Comparison of ENCODE assay signal across 16 cellular contexts in the genomic region with DNA sequence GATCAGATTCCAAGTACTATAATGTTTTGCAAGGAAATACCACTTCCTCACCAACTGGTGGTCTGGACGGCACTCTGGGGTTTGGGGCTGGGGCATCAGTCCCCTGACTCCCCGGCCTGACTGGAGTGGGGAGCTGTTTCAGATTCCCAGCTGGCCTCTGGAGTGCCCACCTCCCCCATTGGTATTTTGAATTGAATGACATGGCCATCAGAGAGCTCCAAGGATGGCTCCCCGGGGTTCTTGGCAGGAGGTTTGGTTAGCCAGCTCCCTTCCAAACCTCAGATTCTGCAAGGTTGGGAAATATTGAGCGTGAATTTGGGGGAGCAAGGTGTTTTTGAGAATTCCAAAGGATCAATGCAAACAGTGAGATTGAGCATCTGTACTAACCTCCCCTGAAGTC. TPM values are rescaled to one million over a fixed set of nuclear protein-coding genes. Genes with fewer than 3 reads are reported as not detected.
DNase-seq lines count a peak whose midpoint lies in the region; ATAC-seq and TF ChIP-seq lines count a peak whose summit lies in the region.
"Had no signal": no experiment of that assay in that cellular context is flagged by ENCODE, and none has a peak within 500 bp of the region (broad histone marks: within the 10 kb centered on the region; RNA-seq: fewer than 3 reads in every experiment).

No MANE protein-coding gene starts in this region.

- peaks cover 17% of the 10 kb centered on the region for H3K4me1 ChIP-seq in upper lobe of right lung

- peaks cover 21% of the 10 kb centered on the region for H3K27me3 ChIP-seq in upper lobe of right lung

- peak overlapping the region; percentile 87 for H3K4me3 Mint-ChIP-seq in chondrocyte (ENCODE audit: unreplicated experiment)
- H3K4me3 Mint-ChIP-seq in mesothelial cell of epicardium = peak overlapping the region; percentile 94

- ATAC-seq in upper lobe of right lung (no peak), Right ventricle myocardium superior (ENCODE audit: poor library complexity) (no peak)

- no peak overlapping the region for H3K27ac ChIP-seq in upper lobe of right lung

- DNase-seq in activated effector memory CD4-positive, alpha-beta T cell treated with anti-CD3 and anti-CD28 coated beads, Interleukin-2, amount 50 U/mL, for 16 hours = peak; percentile 55
- no peak for DNase-seq in activated effector memory CD4-positive, alpha-beta T cell treated with Interleukin-2 at 50 U/mL for 16 hours
- DNase-seq in chondrocyte (ENCODE audit: low spot score) (no peak), mesothelial cell of epicardium (ENCODE audit: low spot score in 2 of 2, unreplicated experiment in 2 of 2) (no peak), upper lobe of right lung (peak; percentile 30), Right ventricle myocardium superior (no peak), AG08395 (ENCODE audit: low spot score) (no peak)
- DNase-seq in stimulated activated CD4-positive, alpha-beta T cell treated with anti-CD3 and anti-CD28 coated beads, Interleukin-1b, Interleukin-23, amount 100 ng/mL, for 48 hours = no peak
- DNase-seq: activated CD8-positive, alpha-beta memory T cell treated with anti-CD3 and anti-CD28 coated beads for 24 hours; activated naive CD4-positive, alpha-beta T cell treated with Interleukin-2 at 50 U/mL for 16 hours; NCI-H1417 treated with DMSO at 0.1 percent for 48 hours; SHP77 had no signal

- H3K27ac Mint-ChIP-seq in chondrocyte (ENCODE audit: unreplicated experiment) (no peak overlapping the region), mesothelial cell of epicardium (peak overlapping the region; percentile 92)

- no peaks in the 10 kb centered on the region for H3K36me3 ChIP-seq in upper lobe of right lung

- H3K4me1 Mint-ChIP-seq in chondrocyte (ENCODE audit: low read depth) = peaks cover 60% of the 10 kb centered on the region
- peaks cover 61% of the 10 kb centered on the region for H3K4me1 Mint-ChIP-seq in mesothelial cell of epicardium

- intact Hi-C loops in upper lobe of right lung (cut with DNase I) = no loop called here
- intact Hi-C loops in Right ventricle myocardium superior (cut with DNase I) = no loop called here

- H3K27me3 Mint-ChIP-seq in chondrocyte (ENCODE audit: low read depth) = peaks cover 2% of the 10 kb centered on the region
- no peaks in the 10 kb centered on the region for H3K27me3 Mint-ChIP-seq in mesothelial cell of epicardium (ENCODE audit: low read depth)

- H3K4me3 ChIP-seq in upper lobe of right lung = no peak overlapping the region

- H3K9me3 Mint-ChIP-seq in chondrocyte (ENCODE audit: low read depth) = no peaks in the 10 kb centered on the region
- no peaks in the 10 kb centered on the region for H3K9me3 Mint-ChIP-seq in mesothelial cell of epicardium
- H3K9me3 Mint-ChIP-seq: central memory CD8-positive, alpha-beta T cell had no signal

- no peaks in the 10 kb centered on the region for H3K9me3 ChIP-seq in upper lobe of right lung

- H3K36me3 Mint-ChIP-seq in chondrocyte (ENCODE audit: low read depth) (no peaks in the 10 kb centered on the region), mesothelial cell of epicardium (no peaks in the 10 kb centered on the region)

- TF ChIP-seq CTCF in chondrocyte (IDR thresholded peaks at IDR 0.05) (no peak), mesothelial cell of epicardium (IDR thresholded peaks at IDR 0.05; ENCODE audit: unreplicated experiment) (no peak), upper lobe of right lung (IDR thresholded peaks at IDR 0.05) (no peak)

RNA-seq across cellular contexts. Expression of a gene that starts 2.2 kb away (rescaled TPM):
- total RNA-seq in chondrocyte = 3.8 to 6.8 TPM (median 5.0 TPM) in 3 replicates
- total RNA-seq in mesothelial cell of epicardium = 34.6 to 36.6 TPM (median 35.7 TPM) in 3 replicates
- total RNA-seq in upper lobe of right lung = 9.0 TPM
- total RNA-seq in Right ventricle myocardium superior = not detected
- total RNA-seq: fibroblast of lung had no signal

RNA-seq across cellular contexts. Expression of a gene that starts 19.8 kb away (rescaled TPM):
- total RNA-seq in chondrocyte = not detected in 3 replicates
- 0.25 TPM in 1 of 3 replicates, not detected in the others for total RNA-seq in mesothelial cell of epicardium
- total RNA-seq in upper lobe of right lung = 0.32 TPM
- total RNA-seq in Right ventricle myocardium superior = not detected
- total RNA-seq: A172, fibroblast of lung, NCI-H460 had no signal

Comparison
In these comparisons a context has a peak if more than half of its experiments do, and no peak if none do; other contexts are left out.
1. DNase-seq: peak in activated effector memory CD4-positive, alpha-beta T cell treated with anti-CD3 and anti-CD28 coated beads, Interleukin-2, amount 50 U/mL, for 16 hours (single experiment) and upper lobe of right lung (single experiment); none in activated effector memory CD4-positive, alpha-beta T cell treated with Interleukin-2 at 50 U/mL for 16 hours (single experiment), chondrocyte (single experiment), mesothelial cell of epicardium (0 of 2), Right ventricle myocardium superior (single experiment), AG08395 (single experiment) and stimulated activated CD4-positive, alpha-beta T cell treated with anti-CD3 and anti-CD28 coated beads, Interleukin-1b, Interleukin-23, amount 100 ng/mL, for 48 hours (single experiment).